Comparison of ENCODE assay signal across 15 cellular contexts in genomic region chr6:166940643-166941068, GRCh38. TPM values are rescaled to one million over a fixed set of nuclear protein-coding genes. Genes with fewer than 3 reads are reported as not detected.
DNase-seq lines count a peak whose midpoint lies in the region; ATAC-seq and FAIRE-seq lines count a peak whose summit lies in the region.
"Had no signal": no experiment of that assay in that cellular context is flagged by ENCODE, and none has a peak within 500 bp of the region (broad histone marks: within the 10 kb centered on the region; RNA-seq: fewer than 3 reads in every experiment).

No MANE protein-coding gene starts in this region.

- peaks cover 57% of the 10 kb centered on the region for H3K4me1 Mint-ChIP-seq in activated naive CD4-positive, alpha-beta T cell treated with anti-CD3 and anti-CD28 coated beads, Interleukin-2, amount 50 U/mL, for 24 hours
- H3K4me1 Mint-ChIP-seq in activated naive CD4-positive, alpha-beta T cell treated with anti-CD3 and anti-CD28 coated beads, Interleukin-2, amount 10 ng/mL, durations not matched to agents 7 days and 5 days: peaks cover 33% of the 10 kb centered on the region
- H3K4me1 Mint-ChIP-seq in stimulated activated effector memory CD8-positive, alpha-beta T cell treated with anti-CD3 and anti-CD28 coated beads, Interleukin-12 subunit alpha, Interleukin-12 subunit beta, amount 100 ng/mL, for 72 hours: peaks cover 23% of the 10 kb centered on the region

- no peak for DNase-seq in activated naive CD4-positive, alpha-beta T cell treated with anti-CD3 and anti-CD28 coated beads, Interleukin-2, amount 10 ng/mL, durations not matched to agents 7 days and 5 days
- peak; percentile 89 for DNase-seq in RCC 7860 (ENCODE audit: low spot score)
- DNase-seq in stimulated activated effector memory CD8-positive, alpha-beta T cell treated with anti-CD3 and anti-CD28 coated beads, Interleukin-12 subunit alpha, Interleukin-12 subunit beta, amount 100 ng/mL, for 72 hours (ENCODE audit: low spot score in 2 of 2): no peak
- no peak for DNase-seq in pons (ENCODE audit: low spot score)
- no peak for DNase-seq in NCI-H2107 (lab: John Stamatoyannopoulos, UW)
- DNase-seq: activated CD8-positive, alpha-beta memory T cell treated with anti-CD3 and anti-CD28 coated beads, Interleukin-2, amount 50 U/mL, for 48 hours; anterior cingulate cortex; DND-41; NCI-H1048; NCI-H526; nucleus accumbens had no signal

- H3K4me3 Mint-ChIP-seq in activated naive CD4-positive, alpha-beta T cell treated with anti-CD3 and anti-CD28 coated beads, Interleukin-2, amount 50 U/mL, for 24 hours: no peak overlapping the region
- no peak overlapping the region for H3K4me3 Mint-ChIP-seq in activated naive CD4-positive, alpha-beta T cell treated with anti-CD3 and anti-CD28 coated beads, Interleukin-2, amount 10 ng/mL, durations not matched to agents 7 days and 5 days
- H3K4me3 Mint-ChIP-seq in stimulated activated effector memory CD8-positive, alpha-beta T cell treated with anti-CD3 and anti-CD28 coated beads, Interleukin-12 subunit alpha, Interleukin-12 subunit beta, amount 100 ng/mL, for 72 hours: no peak overlapping the region

- H3K27ac Mint-ChIP-seq in activated naive CD4-positive, alpha-beta T cell treated with anti-CD3 and anti-CD28 coated beads, Interleukin-2, amount 50 U/mL, for 24 hours: peak overlapping the region; percentile 12
- H3K27ac Mint-ChIP-seq in activated naive CD4-positive, alpha-beta T cell treated with anti-CD3 and anti-CD28 coated beads, Interleukin-2, amount 10 ng/mL, durations not matched to agents 7 days and 5 days: no peak overlapping the region
- no peak overlapping the region for H3K27ac Mint-ChIP-seq in stimulated activated effector memory CD8-positive, alpha-beta T cell treated with anti-CD3 and anti-CD28 coated beads, Interleukin-12 subunit alpha, Interleukin-12 subunit beta, amount 100 ng/mL, for 72 hours

- ATAC-seq in esophagus mucosa (peak; percentile 20), GM21360 (IDR thresholded peaks at IDR 0.05; ENCODE audit: unreplicated experiment) (no peak)
- peak; percentile 82 for ATAC-seq in stimulated activated effector memory CD8-positive, alpha-beta T cell treated with anti-CD3 and anti-CD28 coated beads, Interleukin-12 subunit alpha, Interleukin-12 subunit beta, amount 100 ng/mL, for 72 hours
- ATAC-seq: Right ventricle myocardium inferior had no signal

- H3K36me3 Mint-ChIP-seq in activated naive CD4-positive, alpha-beta T cell treated with anti-CD3 and anti-CD28 coated beads, Interleukin-2, amount 50 U/mL, for 24 hours: peaks cover 8% of the 10 kb centered on the region
- peaks cover 68% of the 10 kb centered on the region for H3K36me3 Mint-ChIP-seq in activated naive CD4-positive, alpha-beta T cell treated with anti-CD3 and anti-CD28 coated beads, Interleukin-2, amount 10 ng/mL, durations not matched to agents 7 days and 5 days
- peaks cover 80% of the 10 kb centered on the region for H3K36me3 Mint-ChIP-seq in stimulated activated effector memory CD8-positive, alpha-beta T cell treated with anti-CD3 and anti-CD28 coated beads, Interleukin-12 subunit alpha, Interleukin-12 subunit beta, amount 100 ng/mL, for 72 hours

- no peaks in the 10 kb centered on the region for H3K27me3 Mint-ChIP-seq in activated naive CD4-positive, alpha-beta T cell treated with anti-CD3 and anti-CD28 coated beads, Interleukin-2, amount 50 U/mL, for 24 hours
- no peaks in the 10 kb centered on the region for H3K27me3 Mint-ChIP-seq in activated naive CD4-positive, alpha-beta T cell treated with anti-CD3 and anti-CD28 coated beads, Interleukin-2, amount 10 ng/mL, durations not matched to agents 7 days and 5 days

- FAIRE-seq in RCC 7860 (lab: Jason Lieb, UNC): peak; percentile 93

- no peaks in the 10 kb centered on the region for H3K9me3 Mint-ChIP-seq in activated naive CD4-positive, alpha-beta T cell treated with anti-CD3 and anti-CD28 coated beads, Interleukin-2, amount 50 U/mL, for 24 hours
- H3K9me3 Mint-ChIP-seq in activated naive CD4-positive, alpha-beta T cell treated with anti-CD3 and anti-CD28 coated beads, Interleukin-2, amount 10 ng/mL, durations not matched to agents 7 days and 5 days: no peaks in the 10 kb centered on the region
- no peaks in the 10 kb centered on the region for H3K9me3 Mint-ChIP-seq in stimulated activated effector memory CD8-positive, alpha-beta T cell treated with anti-CD3 and anti-CD28 coated beads, Interleukin-12 subunit alpha, Interleukin-12 subunit beta, amount 100 ng/mL, for 72 hours

- CTCF ChIA-PET in activated naive CD4-positive, alpha-beta T cell treated with anti-CD3 and anti-CD28 coated beads, Interleukin-2, amount 10 ng/mL, durations not matched to agents 7 days and 5 days (lab: Charles Lee): interaction anchor here (1.5 kb wide), 1 partner anchor 201 kb away, joined by 3 read pairs; no protein-coding TSS in a partner anchor

RNA-seq across cellular contexts. Expression of gene RNASET2, which starts 15.7 kb away (rescaled TPM):
- 23.6 TPM for total RNA-seq in esophagus mucosa

RNA-seq across cellular contexts. Expression of gene CEP43, which starts 58.5 kb away (rescaled TPM):
- total RNA-seq in esophagus mucosa: 10.8 TPM
